ENCODE assay signal across 1 cellular context in genomic region chr6:7238900-7239589, GRCh38.
TF ChIP-seq lines count a peak whose summit lies in the region.

No MANE protein-coding gene starts in this region.

TF ChIP-seq in HEK293, 187 proteins besides CTCF, POLR2A, EP300 and RAD21 (continued from another document and continues in another):
- TF ChIP-seq ZNF223 (tag by site-specific recombination; IDR thresholded peaks at IDR 0.05) (no peak), ZBTB10 (tag by site-specific recombination; IDR thresholded peaks at IDR 0.05) (no peak), ZNF571 (tag by site-specific recombination; IDR thresholded peaks at IDR 0.05) (no peak), TRIM28 (IDR thresholded peaks at IDR 0.05; ENCODE audit: borderline replicate concordance, low read length) (no peak), SP3 (tag by site-specific recombination; IDR thresholded peaks at IDR 0.05) (no peak), ZNF76 (tag by site-specific recombination; IDR thresholded peaks at IDR 0.05; ENCODE audit: borderline replicate concordance, low read depth) (no peak), RBAK (tag by site-specific recombination; IDR thresholded peaks at IDR 0.05) (no peak), EGR2 (tag by site-specific recombination; IDR thresholded peaks at IDR 0.05; ENCODE audit: low read depth) (no peak), ZBTB11 (tag by site-specific recombination; conservative IDR thresholded peaks at IDR 0.05; ENCODE audit: low read depth) (no peak), ZNF175 (tag by site-specific recombination; IDR thresholded peaks at IDR 0.05) (no peak), HOXC10 (CRISPR knock-in tag; IDR thresholded peaks at IDR 0.05) (no peak), ZNF248 (tag by site-specific recombination; IDR thresholded peaks at IDR 0.05) (no peak), BCL11B (tag by site-specific recombination; IDR thresholded peaks at IDR 0.05; ENCODE audit: low read depth) (no peak), ZNF623 (tag by site-specific recombination; IDR thresholded peaks at IDR 0.05) (no peak), ZSCAN23 (tag by site-specific recombination; IDR thresholded peaks at IDR 0.05) (no peak), OVOL3 (tag by site-specific recombination; IDR thresholded peaks at IDR 0.05) (no peak), ZNF830 (tag by site-specific recombination; IDR thresholded peaks at IDR 0.05; ENCODE audit: low read depth) (no peak), AEBP2 (tag by site-specific recombination; IDR thresholded peaks at IDR 0.05; ENCODE audit: borderline replicate concordance) (no peak), IKZF3 (tag by site-specific recombination; IDR thresholded peaks at IDR 0.05) (peak; percentile 68; the same call in 1 of the 2 replicates), ZNF214 (tag by site-specific recombination; IDR thresholded peaks at IDR 0.05; ENCODE audit: borderline replicate concordance) (no peak), PRDM10 (tag by site-specific recombination; IDR thresholded peaks at IDR 0.05) (peak; percentile 9; the same call in 1 of the 2 replicates), OSR2 (tag by site-specific recombination; IDR thresholded peaks at IDR 0.05) (no peak)
- TF ChIP-seq, protein P1, sequence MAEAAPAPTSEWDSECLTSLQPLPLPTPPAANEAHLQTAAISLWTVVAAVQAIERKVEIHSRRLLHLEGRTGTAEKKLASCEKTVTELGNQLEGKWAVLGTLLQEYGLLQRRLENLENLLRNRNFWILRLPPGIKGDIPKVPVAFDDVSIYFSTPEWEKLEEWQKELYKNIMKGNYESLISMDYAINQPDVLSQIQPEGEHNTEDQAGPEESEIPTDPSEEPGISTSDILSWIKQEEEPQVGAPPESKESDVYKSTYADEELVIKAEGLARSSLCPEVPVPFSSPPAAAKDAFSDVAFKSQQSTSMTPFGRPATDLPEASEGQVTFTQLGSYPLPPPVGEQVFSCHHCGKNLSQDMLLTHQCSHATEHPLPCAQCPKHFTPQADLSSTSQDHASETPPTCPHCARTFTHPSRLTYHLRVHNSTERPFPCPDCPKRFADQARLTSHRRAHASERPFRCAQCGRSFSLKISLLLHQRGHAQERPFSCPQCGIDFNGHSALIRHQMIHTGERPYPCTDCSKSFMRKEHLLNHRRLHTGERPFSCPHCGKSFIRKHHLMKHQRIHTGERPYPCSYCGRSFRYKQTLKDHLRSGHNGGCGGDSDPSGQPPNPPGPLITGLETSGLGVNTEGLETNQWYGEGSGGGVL (tag by site-specific recombination; IDR thresholded peaks at IDR 0.05), result no peak
- TF ChIP-seq, protein P2, sequence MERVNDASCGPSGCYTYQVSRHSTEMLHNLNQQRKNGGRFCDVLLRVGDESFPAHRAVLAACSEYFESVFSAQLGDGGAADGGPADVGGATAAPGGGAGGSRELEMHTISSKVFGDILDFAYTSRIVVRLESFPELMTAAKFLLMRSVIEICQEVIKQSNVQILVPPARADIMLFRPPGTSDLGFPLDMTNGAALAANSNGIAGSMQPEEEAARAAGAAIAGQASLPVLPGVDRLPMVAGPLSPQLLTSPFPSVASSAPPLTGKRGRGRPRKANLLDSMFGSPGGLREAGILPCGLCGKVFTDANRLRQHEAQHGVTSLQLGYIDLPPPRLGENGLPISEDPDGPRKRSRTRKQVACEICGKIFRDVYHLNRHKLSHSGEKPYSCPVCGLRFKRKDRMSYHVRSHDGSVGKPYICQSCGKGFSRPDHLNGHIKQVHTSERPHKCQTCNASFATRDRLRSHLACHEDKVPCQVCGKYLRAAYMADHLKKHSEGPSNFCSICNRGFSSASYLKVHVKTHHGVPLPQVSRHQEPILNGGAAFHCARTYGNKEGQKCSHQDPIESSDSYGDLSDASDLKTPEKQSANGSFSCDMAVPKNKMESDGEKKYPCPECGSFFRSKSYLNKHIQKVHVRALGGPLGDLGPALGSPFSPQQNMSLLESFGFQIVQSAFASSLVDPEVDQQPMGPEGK (tag by site-specific recombination; IDR thresholded peaks at IDR 0.05), result peak; percentile 40; the same call in 1 of the 2 replicates
- TF ChIP-seq, protein P3, sequence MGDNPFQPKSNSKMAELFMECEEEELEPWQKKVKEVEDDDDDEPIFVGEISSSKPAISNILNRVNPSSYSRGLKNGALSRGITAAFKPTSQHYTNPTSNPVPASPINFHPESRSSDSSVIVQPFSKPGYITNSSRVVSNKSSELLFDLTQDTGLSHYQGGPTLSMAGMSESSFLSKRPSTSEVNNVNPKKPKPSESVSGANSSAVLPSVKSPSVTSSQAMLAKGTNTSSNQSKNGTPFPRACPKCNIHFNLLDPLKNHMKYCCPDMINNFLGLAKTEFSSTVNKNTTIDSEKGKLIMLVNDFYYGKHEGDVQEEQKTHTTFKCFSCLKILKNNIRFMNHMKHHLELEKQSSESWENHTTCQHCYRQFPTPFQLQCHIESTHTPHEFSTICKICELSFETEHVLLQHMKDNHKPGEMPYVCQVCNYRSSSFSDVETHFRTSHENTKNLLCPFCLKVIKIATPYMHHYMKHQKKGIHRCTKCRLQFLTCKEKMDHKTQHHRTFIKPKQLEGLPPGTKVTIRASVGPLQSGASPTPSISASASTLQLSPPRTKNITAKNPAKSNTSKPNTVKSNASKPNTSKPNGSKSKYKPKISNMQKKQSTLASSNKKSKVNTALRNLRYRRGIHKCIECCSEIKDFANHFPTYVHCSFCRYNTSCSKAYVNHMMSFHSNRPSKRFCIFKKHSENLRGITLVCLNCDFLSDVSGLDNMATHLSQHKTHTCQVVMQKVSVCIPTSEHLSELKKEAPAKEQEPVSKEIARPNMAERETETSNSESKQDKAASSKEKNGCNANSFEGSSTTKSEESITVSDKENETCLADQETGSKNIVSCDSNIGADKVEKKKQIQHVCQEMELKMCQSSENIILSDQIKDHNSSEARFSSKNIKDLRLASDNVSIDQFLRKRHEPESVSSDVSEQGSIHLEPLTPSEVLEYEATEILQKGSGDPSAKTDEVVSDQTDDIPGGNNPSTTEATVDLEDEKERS (tag by site-specific recombination; IDR thresholded peaks at IDR 0.05), result no peak
- TF ChIP-seq, protein P4, sequence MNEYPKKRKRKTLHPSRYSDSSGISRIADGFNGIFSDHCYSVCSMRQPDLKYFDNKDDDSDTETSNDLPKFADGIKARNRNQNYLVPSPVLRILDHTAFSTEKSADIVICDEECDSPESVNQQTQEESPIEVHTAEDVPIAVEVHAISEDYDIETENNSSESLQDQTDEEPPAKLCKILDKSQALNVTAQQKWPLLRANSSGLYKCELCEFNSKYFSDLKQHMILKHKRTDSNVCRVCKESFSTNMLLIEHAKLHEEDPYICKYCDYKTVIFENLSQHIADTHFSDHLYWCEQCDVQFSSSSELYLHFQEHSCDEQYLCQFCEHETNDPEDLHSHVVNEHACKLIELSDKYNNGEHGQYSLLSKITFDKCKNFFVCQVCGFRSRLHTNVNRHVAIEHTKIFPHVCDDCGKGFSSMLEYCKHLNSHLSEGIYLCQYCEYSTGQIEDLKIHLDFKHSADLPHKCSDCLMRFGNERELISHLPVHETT (tag by site-specific recombination; IDR thresholded peaks at IDR 0.05), result no peak
- TF ChIP-seq, protein P5, sequence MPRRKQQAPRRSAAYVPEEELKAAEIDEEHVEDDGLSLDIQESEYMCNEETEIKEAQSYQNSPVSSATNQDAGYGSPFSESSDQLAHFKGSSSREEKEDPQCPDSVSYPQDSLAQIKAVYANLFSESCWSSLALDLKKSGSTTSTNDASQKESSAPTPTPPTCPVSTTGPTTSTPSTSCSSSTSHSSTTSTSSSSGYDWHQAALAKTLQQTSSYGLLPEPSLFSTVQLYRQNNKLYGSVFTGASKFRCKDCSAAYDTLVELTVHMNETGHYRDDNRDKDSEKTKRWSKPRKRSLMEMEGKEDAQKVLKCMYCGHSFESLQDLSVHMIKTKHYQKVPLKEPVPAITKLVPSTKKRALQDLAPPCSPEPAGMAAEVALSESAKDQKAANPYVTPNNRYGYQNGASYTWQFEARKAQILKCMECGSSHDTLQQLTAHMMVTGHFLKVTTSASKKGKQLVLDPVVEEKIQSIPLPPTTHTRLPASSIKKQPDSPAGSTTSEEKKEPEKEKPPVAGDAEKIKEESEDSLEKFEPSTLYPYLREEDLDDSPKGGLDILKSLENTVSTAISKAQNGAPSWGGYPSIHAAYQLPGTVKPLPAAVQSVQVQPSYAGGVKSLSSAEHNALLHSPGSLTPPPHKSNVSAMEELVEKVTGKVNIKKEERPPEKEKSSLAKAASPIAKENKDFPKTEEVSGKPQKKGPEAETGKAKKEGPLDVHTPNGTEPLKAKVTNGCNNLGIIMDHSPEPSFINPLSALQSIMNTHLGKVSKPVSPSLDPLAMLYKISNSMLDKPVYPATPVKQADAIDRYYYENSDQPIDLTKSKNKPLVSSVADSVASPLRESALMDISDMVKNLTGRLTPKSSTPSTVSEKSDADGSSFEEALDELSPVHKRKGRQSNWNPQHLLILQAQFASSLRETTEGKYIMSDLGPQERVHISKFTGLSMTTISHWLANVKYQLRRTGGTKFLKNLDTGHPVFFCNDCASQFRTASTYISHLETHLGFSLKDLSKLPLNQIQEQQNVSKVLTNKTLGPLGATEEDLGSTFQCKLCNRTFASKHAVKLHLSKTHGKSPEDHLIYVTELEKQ (tag by site-specific recombination; IDR thresholded peaks at IDR 0.05; ENCODE audit: borderline replicate concordance), result no peak
